ENCODE assay signal across 8 cellular contexts in genomic region chr19:42266928-42267603, GRCh38. TPM values are rescaled to one million over a fixed set of nuclear protein-coding genes. Genes with fewer than 3 reads are reported as not detected.
A peak's percentile ranks its signal among the peaks of the same experiment; 100 is the strongest.
DNase-seq lines count a peak whose midpoint lies in the region; ATAC-seq and TF ChIP-seq lines count a peak whose summit lies in the region.
"Not testable (repeated sequence)": the region's sequence is repeated elsewhere in the genome, so short reads cannot be mapped to it uniquely, and the experiment has no call there.
"Had no signal": no experiment of that assay in that cellular context is flagged by ENCODE, and none has a peak within 500 bp of the region (broad histone marks: within the 10 kb centered on the region; RNA-seq: fewer than 3 reads in every experiment).

No MANE protein-coding gene starts in this region.

- not testable (repeated sequence) for H3K9me3 ChIP-seq in CD4-positive, alpha-beta memory T cell (ENCODE audit: control insufficient read depth in 1 of 2, low read length in 2 of 2); RWPE2 (ENCODE audit: severe bottlenecking); body of pancreas; hepatocyte (ENCODE audit: low read depth); neural progenitor cell (ENCODE audit: low read depth); smooth muscle cell (replicated peaks; ENCODE audit: low read depth)

- TF ChIP-seq CTCF in KMS-11 (conservative IDR thresholded peaks at IDR 0.05; ENCODE audit: low read depth, low read length); RWPE2 (IDR thresholded peaks at IDR 0.05; ENCODE audit: poor library complexity, severe bottlenecking); body of pancreas (IDR thresholded peaks at IDR 0.05); hepatocyte (IDR thresholded peaks at IDR 0.05; ENCODE audit: poor library complexity); neural progenitor cell (IDR thresholded peaks at IDR 0.05); smooth muscle cell (IDR thresholded peaks at IDR 0.05; ENCODE audit: borderline replicate concordance, insufficient read depth, poor library complexity, severe bottlenecking): not testable (repeated sequence)

- not testable (repeated sequence) for H3K27ac Mint-ChIP-seq in CD4-positive, alpha-beta memory T cell; neural progenitor cell

- DNase-seq in CD4-positive, alpha-beta memory T cell, result peak in 1 of 5 donors; percentile 30
- DNase-seq in RWPE2 (ENCODE audit: low spot score); hepatocyte (ENCODE audit: low spot score); neural progenitor cell (ENCODE audit: low spot score); smooth muscle cell (lab: John Stamatoyannopoulos, UW; ENCODE audit: unreplicated experiment): not testable (repeated sequence)
- peak in 1 of 4 donors; percentile 12 for DNase-seq in body of pancreas

- H3K4me1 Mint-ChIP-seq in CD4-positive, alpha-beta memory T cell, result peaks cover 0 to 29% (median 26%) of the 10 kb centered on the region in 4 donors
- peaks cover 31% of the 10 kb centered on the region for H3K4me1 Mint-ChIP-seq in neural progenitor cell

- H3K4me2 ChIP-seq in KMS-11 (peak overlapping the region; percentile 79), hepatocyte (peak overlapping the region; percentile 76), neural progenitor cell (peak overlapping the region; percentile 77), smooth muscle cell (peak overlapping the region; percentile 87)

- not testable (repeated sequence) for H3K36me3 Mint-ChIP-seq in CD4-positive, alpha-beta memory T cell; neural progenitor cell

- intact Hi-C loops in CD4-positive, alpha-beta memory T cell (cut with micrococcal nuclease), result loop anchor here (5.0 kb wide), 1 partner anchor 155 kb away; no protein-coding TSS in a partner anchor
- intact Hi-C loops in body of pancreas (cut with DNase I), result not testable (repeated sequence)

- H3K36me3 ChIP-seq in CD4-positive, alpha-beta memory T cell (ENCODE audit: insufficient read depth, low read length); KMS-11 (ENCODE audit: insufficient read depth); RWPE2 (ENCODE audit: low read depth); body of pancreas (replicated peaks in 1 of 2; ENCODE audit: insufficient read depth in 1 of 2, low read depth in 2 of 2); hepatocyte (replicated peaks; ENCODE audit: insufficient read depth, low read depth); neural progenitor cell; smooth muscle cell (ENCODE audit: low read depth): not testable (repeated sequence)

- not testable (repeated sequence) for H3K9me2 ChIP-seq in hepatocyte (replicated peaks; ENCODE audit: insufficient read depth)

- not testable (repeated sequence) for ATAC-seq in RWPE2 (ENCODE audit: low read depth); body of pancreas

- WGBS in body of pancreas, 2 donors, result 90 to 91% methylated on average over 25 of the region's 25 CpGs
- 94% methylated on average over 25 of the region's 25 CpGs for WGBS in hepatocyte (ENCODE audit: low lambda C conversion rate, missing lambda C conversion rate)
- 94% methylated on average over 25 of the region's 25 CpGs for WGBS in smooth muscle cell (ENCODE audit: low lambda C conversion rate)

- H3K79me2 ChIP-seq in KMS-11 (ENCODE audit: insufficient read depth, low read depth) (peaks cover 22% of the 10 kb centered on the region; the same call in 1 of the 2 replicates), hepatocyte (peaks cover 26% of the 10 kb centered on the region), neural progenitor cell (ENCODE audit: low read depth) (peaks cover 11% of the 10 kb centered on the region), smooth muscle cell (ENCODE audit: low read depth) (peaks cover 24% of the 10 kb centered on the region)

- H4K20me1 ChIP-seq in KMS-11 (ENCODE audit: insufficient read depth); hepatocyte (ENCODE audit: insufficient read depth, poor library complexity, severe bottlenecking); neural progenitor cell (ENCODE audit: low read depth); smooth muscle cell (ENCODE audit: low read depth): not testable (repeated sequence)

- H3K27ac ChIP-seq in CD4-positive, alpha-beta memory T cell (ENCODE audit: low read depth, low read length), result peak overlapping the region; percentile 99
- not testable (repeated sequence) for H3K27ac ChIP-seq in KMS-11, neural progenitor cell
- peak overlapping the region; percentile 98 for H3K27ac ChIP-seq in RWPE2 (ENCODE audit: poor library complexity, severe bottlenecking)
- peak overlapping the region in 3 of 4 donors; percentile 99 to 100 (median 99) for H3K27ac ChIP-seq in body of pancreas
- peak overlapping the region; percentile 48 for H3K27ac ChIP-seq in hepatocyte
- peak overlapping the region; percentile 99 for H3K27ac ChIP-seq in smooth muscle cell (ENCODE audit: low read depth)

- CTCF ChIA-PET in CD4-positive, alpha-beta memory T cell (lab: Charles Lee; ENCODE audit: partially characterized antibody), result interaction anchor here (0.6 to 0.8 kb wide), 2 partner anchors 12 to 29 kb away, joined by 3 read pairs; no protein-coding TSS in a partner anchor

- not testable (repeated sequence) for H3K9ac ChIP-seq in KMS-11; neural progenitor cell; smooth muscle cell (ENCODE audit: low read depth)

- H3K27me3 ChIP-seq in CD4-positive, alpha-beta memory T cell (ENCODE audit: insufficient read depth, low read length); KMS-11 (ENCODE audit: insufficient read depth, low read depth); RWPE2 (ENCODE audit: insufficient read depth, poor library complexity, severe bottlenecking); body of pancreas; hepatocyte; neural progenitor cell; smooth muscle cell (ENCODE audit: low read depth): not testable (repeated sequence)

- H3F3A ChIP-seq in neural progenitor cell (ENCODE audit: low read depth); smooth muscle cell (ENCODE audit: low read depth): not testable (repeated sequence)

- H2AFZ ChIP-seq in KMS-11 (ENCODE audit: low read depth), result peak overlapping the region; percentile 82
- H2AFZ ChIP-seq in hepatocyte; neural progenitor cell (replicated peaks); smooth muscle cell (ENCODE audit: low read depth): not testable (repeated sequence)

- peak overlapping the region in 2 of 8 donors; percentile 15 to 52 for H3K4me3 Mint-ChIP-seq in CD4-positive, alpha-beta memory T cell
- H3K4me3 Mint-ChIP-seq in neural progenitor cell, result not testable (repeated sequence)

- not testable (repeated sequence) for H3K9me3 Mint-ChIP-seq in CD4-positive, alpha-beta memory T cell; neural progenitor cell

- POLR2A ChIA-PET in CD4-positive, alpha-beta memory T cell (lab: Charles Lee; ENCODE audit: partially characterized antibody), result interaction anchor here (0.9 to 8.1 kb wide), 4 partner anchors 11 to 24 kb away, joined by 3 to 131 read pairs (median 40); partner anchors contain the start of genes ERF and GSK3A

- peaks cover 33% of the 10 kb centered on the region for H3K4me1 ChIP-seq in CD4-positive, alpha-beta memory T cell (ENCODE audit: insufficient read depth, low read length)
- peaks cover 15% of the 10 kb centered on the region for H3K4me1 ChIP-seq in KMS-11 (ENCODE audit: low read depth, poor library complexity, severe bottlenecking)
- H3K4me1 ChIP-seq in RWPE2 (ENCODE audit: insufficient read depth, poor library complexity, severe bottlenecking); neural progenitor cell: not testable (repeated sequence)
- peaks cover 34% of the 10 kb centered on the region for H3K4me1 ChIP-seq in body of pancreas
- H3K4me1 ChIP-seq in hepatocyte (ENCODE audit: insufficient read depth), result peaks cover 17% of the 10 kb centered on the region
- H3K4me1 ChIP-seq in smooth muscle cell (ENCODE audit: low read depth), result peaks cover 18% of the 10 kb centered on the region

- not testable (repeated sequence) for H3K4me3 ChIP-seq in CD4-positive, alpha-beta memory T cell (ENCODE audit: low read length in 2 of 2); RWPE2 (ENCODE audit: severe bottlenecking); body of pancreas; hepatocyte; neural progenitor cell; smooth muscle cell
- H3K4me3 ChIP-seq in KMS-11 (IDR thresholded peaks at IDR 0.05; ENCODE audit: insufficient read depth, low read depth, low read length), result peak overlapping the region; percentile 49

- not testable (repeated sequence) for TF ChIP-seq POLR2A in body of pancreas (IDR thresholded peaks at IDR 0.05)

- H3K27me3 Mint-ChIP-seq in CD4-positive, alpha-beta memory T cell; neural progenitor cell (ENCODE audit: insufficient read depth, low read depth): not testable (repeated sequence)

RNA-seq across cellular contexts. Expression of gene CIC, which starts 2.0 kb away (rescaled TPM):
- 10 to 100 TPM; 81.6 to 82.6 TPM for total RNA-seq in CD4-positive, alpha-beta memory T cell
- 1 to 10 TPM in 1 of 2 donors, not detected in 1; 3.5 TPM for polyA plus RNA-seq in CD4-positive, alpha-beta memory T cell
- 10 to 100 TPM; 40.5 to 61.0 TPM for total RNA-seq in body of pancreas
- 14.3 and 17.4 TPM in 2 replicates for total RNA-seq in hepatocyte
- 19.3 and 23.2 TPM in 2 replicates for polyA plus RNA-seq in hepatocyte
- 5.2 and 28.1 TPM in 2 replicates for total RNA-seq in neural progenitor cell (ENCODE audit: low replicate concordance)
- 12.6 and 13.6 TPM in 2 replicates for total RNA-seq in smooth muscle cell
- polyA plus RNA-seq in smooth muscle cell, result 18.4 and 19.5 TPM in 2 replicates

RNA-seq across cellular contexts. Expression of gene ERF, which starts 12.1 kb away (rescaled TPM):
- total RNA-seq in CD4-positive, alpha-beta memory T cell, result 10 to 100 TPM; 38.5 to 39.9 TPM
- 1 to 10 TPM; 2.7 to 3.7 TPM for polyA plus RNA-seq in CD4-positive, alpha-beta memory T cell
- total RNA-seq in body of pancreas, result 10 to 100 TPM; 10.6 to 31.6 TPM
- total RNA-seq in hepatocyte, result 32.6 and 47.1 TPM in 2 replicates
- polyA plus RNA-seq in hepatocyte, result 20.4 and 24.4 TPM in 2 replicates
- 43.1 and 94.8 TPM in 2 replicates for total RNA-seq in neural progenitor cell (ENCODE audit: low replicate concordance)
- total RNA-seq in smooth muscle cell, result 20.5 and 43.9 TPM in 2 replicates
- 14.2 and 14.9 TPM in 2 replicates for polyA plus RNA-seq in smooth muscle cell

RNA-seq across cellular contexts. Expression of gene GSK3A, which starts 24.7 kb away (rescaled TPM):
- total RNA-seq in CD4-positive, alpha-beta memory T cell, result 10 to 100 TPM; 36.4 to 38.9 TPM
- polyA plus RNA-seq in CD4-positive, alpha-beta memory T cell, result 10 to 100 TPM; 10.0 to 23.6 TPM
- total RNA-seq in body of pancreas, result 10 to 100 TPM; 12.5 to 14.5 TPM
- 31.2 and 32.2 TPM in 2 replicates for total RNA-seq in hepatocyte
- polyA plus RNA-seq in hepatocyte, result 36.6 and 38.8 TPM in 2 replicates
- total RNA-seq in neural progenitor cell (ENCODE audit: low replicate concordance), result 22.5 and 41.3 TPM in 2 replicates
- total RNA-seq in smooth muscle cell, result 26.0 and 27.4 TPM in 2 replicates
- polyA plus RNA-seq in smooth muscle cell, result 34.6 and 39.0 TPM in 2 replicates

RNA-seq across cellular contexts. Expression of gene PRR19, which starts 34.9 kb away (rescaled TPM):
- total RNA-seq in CD4-positive, alpha-beta memory T cell, result under 1 TPM; 0.28 to 0.64 TPM
- under 1 TPM; 0.48 to 0.85 TPM for polyA plus RNA-seq in CD4-positive, alpha-beta memory T cell
- under 1 TPM in 1 of 2 donors, not detected in 1; 0.52 TPM for total RNA-seq in body of pancreas
- 0.24 and 2.2 TPM in 2 replicates for total RNA-seq in hepatocyte
- polyA plus RNA-seq in hepatocyte, result 1.9 and 3.0 TPM in 2 replicates
- total RNA-seq in neural progenitor cell (ENCODE audit: low replicate concordance), result 1.0 TPM in 2 replicates
- total RNA-seq in smooth muscle cell, result 0.45 and 1.3 TPM in 2 replicates
- 0.73 and 1.0 TPM in 2 replicates for polyA plus RNA-seq in smooth muscle cell
- total RNA-seq: natural killer cell had no signal

RNA-seq across cellular contexts. Expression of gene PAFAH1B3, which starts 35.4 kb away (rescaled TPM):
- total RNA-seq in CD4-positive, alpha-beta memory T cell, result 10 to 100 TPM; 17.0 to 17.2 TPM
- polyA plus RNA-seq in CD4-positive, alpha-beta memory T cell, result 10 to 100 TPM; 35.0 to 43.7 TPM
- total RNA-seq in body of pancreas (10 to 100 TPM in 1 of 2 donors, 1 to 10 TPM in 1; 7.9 to 12.5 TPM), hepatocyte (46.1 and 70.6 TPM in 2 replicates), neural progenitor cell (ENCODE audit: low replicate concordance) (63.2 and 106 TPM in 2 replicates), smooth muscle cell (44.6 and 44.7 TPM in 2 replicates)
- polyA plus RNA-seq in hepatocyte (98.6 and 116 TPM in 2 replicates), smooth muscle cell (71.0 and 75.7 TPM in 2 replicates)
